In genomic region chr20:6228302-6228843, GRCh38 we compare ENCODE assay signal across 1 cellular context.
TF ChIP-seq lines count a peak whose summit lies in the region.

No MANE protein-coding gene starts in this region.

TF ChIP-seq in SK-N-SH treated with all-trans-retinoic acid at 6 μM for 48 hours, 23 proteins besides CTCF, POLR2A, EP300 and RAD21 (continued from another document):
- TF ChIP-seq TSHZ2 (CRISPR knock-in tag; IDR thresholded peaks at IDR 0.05), result peak; percentile 80; the same call in 1 of the 2 replicates
TF ChIP-seq in SK-N-SH treated with all-trans-retinoic acid at 6 μM for 48 hours: peak in this region for 2.
